ENCODE assay signal across 19 cellular contexts in genomic region chr6:107345398-107345797, GRCh38.
A peak's percentile ranks its signal among the peaks of the same experiment; 100 is the strongest.
DNase-seq lines count a peak whose midpoint lies in the region; ATAC-seq and TF ChIP-seq lines count a peak whose summit lies in the region.
"Had no signal": no experiment of that assay in that cellular context is flagged by ENCODE, and none has a peak within 500 bp of the region (broad histone marks: within the 10 kb centered on the region; RNA-seq: fewer than 3 reads in every experiment).

No MANE protein-coding gene starts in this region.

- ATAC-seq in DND-41 (ENCODE audit: insufficient read depth, low read depth) (peak; percentile 55), HG03135 (IDR thresholded peaks at IDR 0.05; ENCODE audit: unreplicated experiment) (no peak)
- ATAC-seq: GM23338, left ventricle myocardium superior had no signal

- H3K4me2 ChIP-seq in DND-41 (ENCODE audit: insufficient read depth, low read length) (no peak overlapping the region), Loucy (ENCODE audit: low read depth, low read length, poor library complexity, severe bottlenecking) (peak overlapping the region; percentile 72)
- H3K4me2 ChIP-seq: GM23338 had no signal

- no peaks in the 10 kb centered on the region for H4K20me1 ChIP-seq in DND-41 (ENCODE audit: insufficient read depth, low read length)
- no peaks in the 10 kb centered on the region for H4K20me1 ChIP-seq in Loucy (ENCODE audit: insufficient read depth, low read length, poor library complexity, severe bottlenecking)

- H3K27ac ChIP-seq in DND-41 (ENCODE audit: low read length) (peak overlapping the region; percentile 82), tibial nerve (no peak overlapping the region)
- H3K27ac ChIP-seq: sigmoid colon, WERI-Rb-1 had no signal

- TF ChIP-seq CTCF in DND-41 (IDR thresholded peaks at IDR 0.05; ENCODE audit: borderline replicate concordance, extremely low read depth, low read length, poor library complexity, severe bottlenecking) (no peak), Loucy (conservative IDR thresholded peaks at IDR 0.05; ENCODE audit: low read length) (no peak), fibroblast of the aortic adventitia (IDR thresholded peaks at IDR 0.05; ENCODE audit: insufficient read depth, low read length) (no peak), tibial nerve (IDR thresholded peaks at IDR 0.05) (no peak)

- TF ChIP-seq EP300 in tibial nerve (IDR thresholded peaks at IDR 0.05): no peak

- no peaks in the 10 kb centered on the region for H3K9me2 ChIP-seq in Loucy (replicated peaks; ENCODE audit: low read depth, low read length)

- H3K79me2 ChIP-seq in DND-41 (ENCODE audit: insufficient read depth, low read length): no peaks in the 10 kb centered on the region
- no peaks in the 10 kb centered on the region for H3K79me2 ChIP-seq in Loucy (ENCODE audit: insufficient read depth, low read length)

- H3K9me3 ChIP-seq in DND-41 (ENCODE audit: insufficient read depth, low read length, severe bottlenecking): no peaks in the 10 kb centered on the region
- no peaks in the 10 kb centered on the region for H3K9me3 ChIP-seq in Loucy (ENCODE audit: insufficient read depth, low read depth, low read length)
- no peaks in the 10 kb centered on the region for H3K9me3 ChIP-seq in tibial nerve
- H3K9me3 ChIP-seq: sigmoid colon had no signal

- H3K4me1 ChIP-seq in DND-41 (ENCODE audit: insufficient read depth, low read length): peaks cover 31% of the 10 kb centered on the region
- peaks cover 44% of the 10 kb centered on the region for H3K4me1 ChIP-seq in Loucy (ENCODE audit: insufficient read depth, low read length, poor library complexity, severe bottlenecking)
- H3K4me1 ChIP-seq in tibial nerve: no peaks in the 10 kb centered on the region
- H3K4me1 ChIP-seq: sigmoid colon had no signal

- DNase-seq in DND-41 (no peak), OCI-M1 (lab: John Stamatoyannopoulos, UW) (peak; percentile 90), fibroblast of the aortic adventitia (ENCODE audit: low read depth) (peak; percentile 16), tibial nerve (ENCODE audit: low spot score in 2 of 2) (no peak), NAMALWA (ENCODE audit: low spot score) (no peak)
- DNase-seq: activated CD4-positive, alpha-beta T cell treated with anti-CD3 and anti-CD28 coated beads, Interleukin-2, amount 10 ng/mL, durations not matched to agents 7 days and 5 days; activated CD8-positive, alpha-beta memory T cell treated with anti-CD3 and anti-CD28 coated beads, Interleukin-2, amount 50 U/mL, for 4 hours; activated naive CD8-positive, alpha-beta T cell treated with anti-CD3 and anti-CD28 coated beads, Interleukin-2, amount 10 ng/mL, durations not matched to agents 7 days and 5 days; DMS79; hippocampal formation; left ventricle myocardium superior; NCI-H146; nephron progenitor cell; SHP77 treated with DMSO at 0.1 percent for 48 hours; sigmoid colon; WERI-Rb-1 had no signal

- H3K36me3 ChIP-seq in DND-41 (ENCODE audit: insufficient read depth, low read length) (no peaks in the 10 kb centered on the region), Loucy (ENCODE audit: insufficient read depth, low read length) (no peaks in the 10 kb centered on the region), tibial nerve (no peaks in the 10 kb centered on the region)
- H3K36me3 ChIP-seq: sigmoid colon, WERI-Rb-1 had no signal

- H3F3A ChIP-seq in Loucy (ENCODE audit: low read depth): 0 out of 2 replicates have a peak, but pooled peaks cover 2% of the 10 kb centered on the region

- H3K9ac ChIP-seq in DND-41 (ENCODE audit: low read depth, low read length) (peak overlapping the region; percentile 24; the same call in 1 of the 2 replicates), Loucy (ENCODE audit: low read depth, low read length, poor library complexity, severe bottlenecking) (peak overlapping the region; percentile 59)

- H2AFZ ChIP-seq in DND-41 (ENCODE audit: low read depth, low read length): peak overlapping the region; percentile 45; the same call in 1 of the 2 replicates
- 0 out of 2 replicates have a peak overlapping the region, but pooled peaks have one; percentile 2 for H2AFZ ChIP-seq in Loucy (ENCODE audit: low read length)
- H2AFZ ChIP-seq: GM23338 had no signal

- H3K4me3 ChIP-seq in DND-41 (ENCODE audit: low read depth in 1 of 2, low read length in 2 of 2) (no peak overlapping the region), Loucy (ENCODE audit: low read length, poor library complexity, severe bottlenecking) (peak overlapping the region; percentile 45), fibroblast of the aortic adventitia (ENCODE audit: low read depth, low read length) (no peak overlapping the region), tibial nerve (no peak overlapping the region)
- H3K4me3 ChIP-seq: GM23338, sigmoid colon had no signal

- H3K27me3 ChIP-seq in DND-41 (ENCODE audit: insufficient read depth, low read length, poor library complexity): no peaks in the 10 kb centered on the region
- no peaks in the 10 kb centered on the region for H3K27me3 ChIP-seq in Loucy (ENCODE audit: insufficient read depth, low read length, poor library complexity, severe bottlenecking)
- H3K27me3 ChIP-seq in tibial nerve: no peaks in the 10 kb centered on the region
- H3K27me3 ChIP-seq: sigmoid colon had no signal

- TF ChIP-seq POLR2A in tibial nerve (IDR thresholded peaks at IDR 0.05): no peak

Comparison
In these comparisons a context has a peak if more than half of its experiments do, and no peak if none do; other contexts are left out.
1. DNase-seq: peak in OCI-M1 (single experiment) and fibroblast of the aortic adventitia (single experiment); none in DND-41 (single experiment), tibial nerve (0 of 2) and NAMALWA (single experiment).